Comparison of ENCODE assay signal across 13 cellular contexts in genomic region chrX:128728943-128729342, GRCh38.
A peak's percentile ranks its signal among the peaks of the same experiment; 100 is the strongest.
DNase-seq lines count a peak whose midpoint lies in the region.
"Had no signal": no experiment of that assay in that cellular context is flagged by ENCODE, and none has a peak within 500 bp of the region (broad histone marks: within the 10 kb centered on the region; RNA-seq: fewer than 3 reads in every experiment).

No MANE protein-coding gene starts in this region.

- H3K36me3 Mint-ChIP-seq in activated naive CD8-positive, alpha-beta T cell treated with anti-CD3 and anti-CD28 coated beads for 36 hours: no peaks in the 10 kb centered on the region

- no peaks in the 10 kb centered on the region for H3K27me3 ChIP-seq in Karpas-422 (ENCODE audit: low read length)
- H3K27me3 ChIP-seq: MG63, Peyer's patch had no signal

- no peak overlapping the region for H3K9ac ChIP-seq in Karpas-422 (ENCODE audit: low read length)

- H3K36me3 ChIP-seq in Karpas-422 (ENCODE audit: insufficient read depth, low read length): no peaks in the 10 kb centered on the region
- H3K36me3 ChIP-seq: MG63, Peyer's patch had no signal

- no peaks in the 10 kb centered on the region for H3K79me2 ChIP-seq in Karpas-422 (ENCODE audit: low read length)

- H3K4me3 ChIP-seq in Karpas-422 (ENCODE audit: low read length): no peak overlapping the region
- H3K4me3 ChIP-seq: MG63, Peyer's patch had no signal

- peaks cover 6% of the 10 kb centered on the region for H3K9me3 ChIP-seq in Karpas-422 (ENCODE audit: low read length)
- H3K9me3 ChIP-seq: MG63, Peyer's patch had no signal

- H3K4me1 Mint-ChIP-seq in activated naive CD8-positive, alpha-beta T cell treated with anti-CD3 and anti-CD28 coated beads for 36 hours: no peaks in the 10 kb centered on the region

- H3K4me3 Mint-ChIP-seq in activated naive CD8-positive, alpha-beta T cell treated with anti-CD3 and anti-CD28 coated beads for 36 hours: no peak overlapping the region

- no peaks in the 10 kb centered on the region for H3K4me1 ChIP-seq in Karpas-422 (ENCODE audit: low read length)
- H3K4me1 ChIP-seq: Peyer's patch had no signal

- H3K27me3 Mint-ChIP-seq in activated naive CD8-positive, alpha-beta T cell treated with anti-CD3 and anti-CD28 coated beads for 36 hours: no peaks in the 10 kb centered on the region

- H3K9me2 ChIP-seq in Karpas-422 (replicated peaks; ENCODE audit: insufficient read depth, low read length): no peaks in the 10 kb centered on the region

- H3K9me3 Mint-ChIP-seq in activated naive CD8-positive, alpha-beta T cell treated with anti-CD3 and anti-CD28 coated beads for 36 hours: no peaks in the 10 kb centered on the region

- no peaks in the 10 kb centered on the region for H4K20me1 ChIP-seq in Karpas-422 (ENCODE audit: insufficient read depth, low read depth, low read length)

- no peak overlapping the region for H3K27ac ChIP-seq in Karpas-422 (ENCODE audit: low read length)
- H3K27ac ChIP-seq: Peyer's patch had no signal

- peak; percentile 31 to 37 for DNase-seq in NCI-H524 (lab: John Stamatoyannopoulos, UW)
- DNase-seq in NCI-H524 treated with DMSO at 0.1 percent for 48 hours (lab: John Stamatoyannopoulos, UW): no peak
- peak; percentile 16 for DNase-seq in NCI-H1417 treated with DMSO at 0.1 percent for 48 hours (lab: John Stamatoyannopoulos, UW)
- DNase-seq in NCI-H69 (lab: John Stamatoyannopoulos, UW): peak; percentile 78
- DNase-seq in activated naive CD8-positive, alpha-beta T cell treated with anti-CD3 and anti-CD28 coated beads for 36 hours: no peak
- DNase-seq in Karpas-422: no peak
- no peak for DNase-seq in NOMO-1 (lab: John Stamatoyannopoulos, UW; ENCODE audit: unreplicated experiment in 2 of 2)
- DNase-seq: C1 segment of cervical spinal cord, MG63, NCI-H226, NCI-H526 treated with DMSO at 0.1 percent for 48 hours, Peyer's patch, T-helper 9 cell had no signal

- no peak overlapping the region for H2AFZ ChIP-seq in Karpas-422 (ENCODE audit: low read length)

- H3K27ac Mint-ChIP-seq in activated naive CD8-positive, alpha-beta T cell treated with anti-CD3 and anti-CD28 coated beads for 36 hours: no peak overlapping the region

- H3K4me2 ChIP-seq in Karpas-422 (ENCODE audit: low read depth, low read length, poor library complexity, severe bottlenecking): no peak overlapping the region

Comparison
In these comparisons a context has a peak if more than half of its experiments do, and no peak if none do; other contexts are left out.
1. DNase-seq: peak in NCI-H524 (2 of 2), NCI-H1417 treated with DMSO at 0.1 percent for 48 hours (single experiment) and NCI-H69 (single experiment); none in NCI-H524 treated with DMSO at 0.1 percent for 48 hours (single experiment), activated naive CD8-positive, alpha-beta T cell treated with anti-CD3 and anti-CD28 coated beads for 36 hours (single experiment), Karpas-422 (single experiment) and NOMO-1 (0 of 2).